In genomic region chr20:56393133-56393472, GRCh38 we compare ENCODE assay signal across 8 cellular contexts. TPM values are rescaled to one million over a fixed set of nuclear protein-coding genes. Genes with fewer than 3 reads are reported as not detected.
DNase-seq lines count a peak whose midpoint lies in the region; ATAC-seq and TF ChIP-seq lines count a peak whose summit lies in the region.

No MANE protein-coding gene starts in this region.

- DNase-seq in CD8-positive, alpha-beta T cell, result no peak
- DNase-seq in Karpas-422 (peak; percentile 68), colonic mucosa (no peak), cortex of kidney (lab: John Stamatoyannopoulos, UW) (no peak)
- DNase-seq in naive thymus-derived CD4-positive, alpha-beta T cell, result peak in 7 of 9 donors; percentile 27 to 56 (median 44)

- no peaks in the 10 kb centered on the region for H3K9me2 ChIP-seq in Karpas-422 (replicated peaks; ENCODE audit: insufficient read depth, low read length)

- H3K4me2 ChIP-seq in Karpas-422 (ENCODE audit: low read depth, low read length, poor library complexity, severe bottlenecking), result peak overlapping the region; percentile 97

- no peak overlapping the region for H2AFZ ChIP-seq in Karpas-422 (ENCODE audit: low read length)

- peaks cover 27% of the 10 kb centered on the region for H3K4me1 Mint-ChIP-seq in CD8-positive, alpha-beta T cell (ENCODE audit: low read depth)
- peaks cover 8 to 51% (median 31%) of the 10 kb centered on the region in 7 donors for H3K4me1 Mint-ChIP-seq in naive thymus-derived CD4-positive, alpha-beta T cell

- CTCF ChIA-PET in CD8-positive, alpha-beta T cell (lab: Charles Lee), result interaction anchor here (0.6 to 1.5 kb wide), 7 partner anchors 9 to 122 kb away, joined by 3 to 5 read pairs (median 3); partner anchors contain the start of gene CASS4
- CTCF ChIA-PET in naive thymus-derived CD4-positive, alpha-beta T cell (lab: Charles Lee), result interaction anchor here (0.5 to 1.2 kb wide), 3 partner anchors 13 to 111 kb away, joined by 3 to 5 read pairs (median 3); no protein-coding TSS in a partner anchor

- H3K9ac ChIP-seq in Karpas-422 (ENCODE audit: low read length) (peak overlapping the region; percentile 97), colonic mucosa (ENCODE audit: low read depth in 2 of 2, low read length in 2 of 2) (peak overlapping the region in 1 of 2 donors; percentile 85)

- peak overlapping the region; percentile 95 for H3K27ac ChIP-seq in CD8-positive, alpha-beta T cell (ENCODE audit: low read depth, low read length)
- H3K27ac ChIP-seq in Karpas-422 (ENCODE audit: low read length) (peak overlapping the region; percentile 82), colonic mucosa (peak overlapping the region; percentile 89)
- peak overlapping the region; percentile 83 for H3K27ac ChIP-seq in naive thymus-derived CD4-positive, alpha-beta T cell (ENCODE audit: low read depth, low read length)

- H3K36me3 ChIP-seq in CD8-positive, alpha-beta T cell (ENCODE audit: insufficient read depth, low read length), result peaks cover 26% of the 10 kb centered on the region
- H3K36me3 ChIP-seq in Karpas-422 (ENCODE audit: insufficient read depth, low read length) (peaks cover 44% of the 10 kb centered on the region), colonic mucosa (peaks cover 17% of the 10 kb centered on the region)
- H3K36me3 ChIP-seq in naive thymus-derived CD4-positive, alpha-beta T cell (ENCODE audit: control insufficient read depth in 2 of 3, insufficient read depth in 3 of 3, low read length in 3 of 3), result peaks cover 6 to 33% (median 16%) of the 10 kb centered on the region in 3 experiments

- peaks cover 5% of the 10 kb centered on the region; the same call in 1 of the 2 replicates for H4K20me1 ChIP-seq in Karpas-422 (ENCODE audit: insufficient read depth, low read depth, low read length)

- H3K27me3 Mint-ChIP-seq in CD8-positive, alpha-beta T cell (ENCODE audit: low read depth), result no peaks in the 10 kb centered on the region
- no peaks in the 10 kb centered on the region for H3K27me3 Mint-ChIP-seq in naive thymus-derived CD4-positive, alpha-beta T cell

- POLR2A ChIA-PET in CD8-positive, alpha-beta T cell (lab: Charles Lee), result interaction anchor here (0.8 to 2.6 kb wide), 10 partner anchors 12 to 1000 kb away, joined by 3 to 21 read pairs (median 6); partner anchors contain the start of genes CASS4, FAM210B and RTF2
- POLR2A ChIA-PET in naive thymus-derived CD4-positive, alpha-beta T cell (lab: Charles Lee), result interaction anchor here (0.8 to 2.8 kb wide), 10 partner anchors 16 to 91 kb away, joined by 3 to 27 read pairs (median 6); partner anchors contain the start of genes CASS4, FAM210B and RTF2

- no peaks in the 10 kb centered on the region for H3K27me3 ChIP-seq in CD8-positive, alpha-beta T cell (ENCODE audit: insufficient read depth, low read length)
- H3K27me3 ChIP-seq in Karpas-422 (ENCODE audit: low read length), result no peaks in the 10 kb centered on the region
- no peaks in the 10 kb centered on the region for H3K27me3 ChIP-seq in colonic mucosa
- H3K27me3 ChIP-seq in naive thymus-derived CD4-positive, alpha-beta T cell (ENCODE audit: control insufficient read depth in 2 of 2, insufficient read depth in 2 of 2, low read length in 2 of 2), result no peaks in the 10 kb centered on the region

- peaks cover 73% of the 10 kb centered on the region for H3K79me2 ChIP-seq in Karpas-422 (ENCODE audit: low read length)

- H3K4me1 ChIP-seq in CD8-positive, alpha-beta T cell (ENCODE audit: insufficient read depth, low read length), result peaks cover 17% of the 10 kb centered on the region
- H3K4me1 ChIP-seq in Karpas-422 (ENCODE audit: low read length) (peaks cover 25% of the 10 kb centered on the region), colonic mucosa (peaks cover 6% of the 10 kb centered on the region)
- H3K4me1 ChIP-seq in naive thymus-derived CD4-positive, alpha-beta T cell (ENCODE audit: control insufficient read depth in 2 of 2, insufficient read depth in 2 of 2, low read length in 2 of 2), result peaks cover 17 to 19% of the 10 kb centered on the region in 2 donors

- H3K27ac Mint-ChIP-seq in CD8-positive, alpha-beta T cell, result no peak overlapping the region
- peak overlapping the region in 1 of 9 donors; percentile 91 for H3K27ac Mint-ChIP-seq in naive thymus-derived CD4-positive, alpha-beta T cell

- H3K9me3 Mint-ChIP-seq in CD8-positive, alpha-beta T cell, result no peaks in the 10 kb centered on the region
- no peaks in the 10 kb centered on the region for H3K9me3 Mint-ChIP-seq in naive thymus-derived CD4-positive, alpha-beta T cell

- TF ChIP-seq CTCF in CD8-positive, alpha-beta T cell (IDR thresholded peaks at IDR 0.05), result no peak
- TF ChIP-seq CTCF in colonic mucosa (IDR thresholded peaks at IDR 0.05), result no peak

- H3K36me3 Mint-ChIP-seq in CD8-positive, alpha-beta T cell, result peaks cover 33% of the 10 kb centered on the region
- H3K36me3 Mint-ChIP-seq in naive thymus-derived CD4-positive, alpha-beta T cell, result peaks cover 6 to 40% (median 19%) of the 10 kb centered on the region in 5 donors

- H3K4me3 Mint-ChIP-seq in CD8-positive, alpha-beta T cell, result no peak overlapping the region
- no peak overlapping the region for H3K4me3 Mint-ChIP-seq in naive thymus-derived CD4-positive, alpha-beta T cell

- intact Hi-C loops in CD8-positive, alpha-beta T cell (cut with DNase I, micrococcal nuclease), result loop anchor here (2.0 to 10.0 kb wide), 3 partner anchors 20 to 1914 kb away; partner anchors contain the start of genes CASS4 (in 1 of the 2) and RAB22A (in 1 of the 2)
- intact Hi-C loops in colonic mucosa (cut with DNase I), result no loop called here
- intact Hi-C loops in naive thymus-derived CD4-positive, alpha-beta T cell (cut with micrococcal nuclease), result no loop called here

- peak overlapping the region; percentile 91 for H3K4me3 ChIP-seq in CD8-positive, alpha-beta T cell (ENCODE audit: low read depth, low read length)
- H3K4me3 ChIP-seq in Karpas-422 (ENCODE audit: low read length) (peak overlapping the region; percentile 97), colonic mucosa (peak overlapping the region; percentile 88)
- H3K4me3 ChIP-seq in naive thymus-derived CD4-positive, alpha-beta T cell (ENCODE audit: low read length), result peak overlapping the region; percentile 92

- ATAC-seq in CD8-positive, alpha-beta T cell, result peak; percentile 37
- peak; percentile 3 for ATAC-seq in naive thymus-derived CD4-positive, alpha-beta T cell
- ATAC-seq in HG03108 (IDR thresholded peaks at IDR 0.05; ENCODE audit: unreplicated experiment) (no peak), GM21515 (IDR thresholded peaks at IDR 0.05; ENCODE audit: unreplicated experiment) (no peak), GM19351 (IDR thresholded peaks at IDR 0.05; ENCODE audit: unreplicated experiment) (no peak)

- no peaks in the 10 kb centered on the region for H3K9me3 ChIP-seq in CD8-positive, alpha-beta T cell (ENCODE audit: low read length)
- no peaks in the 10 kb centered on the region for H3K9me3 ChIP-seq in Karpas-422 (ENCODE audit: low read length)
- H3K9me3 ChIP-seq in colonic mucosa, result no peaks in the 10 kb centered on the region
- no peaks in the 10 kb centered on the region for H3K9me3 ChIP-seq in naive thymus-derived CD4-positive, alpha-beta T cell (ENCODE audit: control insufficient read depth in 2 of 3, low read length in 3 of 3)

RNA-seq across cellular contexts. Expression of gene CSTF1, which starts 0.7 kb away (rescaled TPM):
- total RNA-seq in CD8-positive, alpha-beta T cell, result 10 to 100 TPM; 20.7 to 26.0 TPM
- 41.5 and 75.2 TPM in 2 replicates for total RNA-seq in Karpas-422 (2014; rRNA removed; shearing (Covaris generic); ENCODE audit: low replicate concordance)
- 10 to 100 TPM; 24.2 to 32.0 TPM for total RNA-seq in colonic mucosa
- total RNA-seq in naive thymus-derived CD4-positive, alpha-beta T cell, result 10 to 100 TPM; 16.4 to 50.7 (median 46.7) TPM
- 10 to 100 TPM; 31.5 to 35.9 TPM for polyA plus RNA-seq in naive thymus-derived CD4-positive, alpha-beta T cell

RNA-seq across cellular contexts. Expression of gene AURKA, which starts 1.1 kb away (rescaled TPM):
- under 1 TPM; 0.22 to 0.81 TPM for total RNA-seq in CD8-positive, alpha-beta T cell
- 46.8 and 53.8 TPM in 2 replicates for total RNA-seq in Karpas-422 (2014; rRNA removed; shearing (Covaris generic); ENCODE audit: low replicate concordance)
- total RNA-seq in colonic mucosa, result 10 to 100 TPM; 25.6 to 62.4 TPM
- total RNA-seq in naive thymus-derived CD4-positive, alpha-beta T cell, result 10 to 100 TPM in 1 of 5 experiments, 1 to 10 TPM in 3, under 1 TPM in 1; 0.95 to 44.1 (median 1.2) TPM
- polyA plus RNA-seq in naive thymus-derived CD4-positive, alpha-beta T cell, result under 1 TPM; 0.43 to 0.64 TPM

RNA-seq across cellular contexts. Expression of gene CASS4, which starts 19.0 kb away (rescaled TPM):
- total RNA-seq in CD8-positive, alpha-beta T cell, result 10 to 100 TPM; 23.5 to 26.0 TPM
- total RNA-seq in Karpas-422 (2014; rRNA removed; shearing (Covaris generic); ENCODE audit: low replicate concordance), result not detected in 2 replicates
- under 1 TPM; 0.17 to 0.98 TPM for total RNA-seq in colonic mucosa
- 10 to 100 TPM in 4 of 5 experiments, 1 to 10 TPM in 1; 8.0 to 16.9 (median 14.3) TPM for total RNA-seq in naive thymus-derived CD4-positive, alpha-beta T cell
- polyA plus RNA-seq in naive thymus-derived CD4-positive, alpha-beta T cell, result 10 to 100 TPM in 1 of 2 donors, 1 to 10 TPM in 1; 6.8 to 10.7 TPM

RNA-seq across cellular contexts. Expression of gene FAM210B, which starts 34.3 kb away (rescaled TPM):
- total RNA-seq in CD8-positive, alpha-beta T cell, result 10 to 100 TPM; 10.8 to 12.1 TPM
- total RNA-seq in Karpas-422 (2014; rRNA removed; shearing (Covaris generic); ENCODE audit: low replicate concordance), result not detected in 2 replicates
- total RNA-seq in colonic mucosa, result 10 to 100 TPM; 18.2 to 35.2 TPM
- total RNA-seq in naive thymus-derived CD4-positive, alpha-beta T cell, result 10 to 100 TPM in 4 of 5 experiments, 1 to 10 TPM in 1; 8.1 to 31.8 (median 19.4) TPM
- 10 to 100 TPM; 40.7 to 43.2 TPM for polyA plus RNA-seq in naive thymus-derived CD4-positive, alpha-beta T cell

Comparison
In these comparisons a context has a peak if more than half of its experiments do, and no peak if none do; other contexts are left out.
1. ATAC-seq: peak in CD8-positive, alpha-beta T cell (single experiment) and naive thymus-derived CD4-positive, alpha-beta T cell (single experiment); none in HG03108 (single experiment), GM21515 (single experiment) and GM19351 (single experiment).
2. DNase-seq: peak in Karpas-422 (single experiment) and naive thymus-derived CD4-positive, alpha-beta T cell (7 of 9); none in CD8-positive, alpha-beta T cell (0 of 7), colonic mucosa (single experiment) and cortex of kidney (single experiment).
3. intact Hi-C loops: an anchor here in CD8-positive, alpha-beta T cell (2.0 to 10.0 kb wide); none called in colonic mucosa and naive thymus-derived CD4-positive, alpha-beta T cell.
4. Peak in every context shown above with its lines, with median percentiles within 50 percentile points of each other: H3K27ac ChIP-seq and H3K4me3 ChIP-seq.